8 cellular contexts compared by ENCODE assay signal in the genomic region with DNA sequence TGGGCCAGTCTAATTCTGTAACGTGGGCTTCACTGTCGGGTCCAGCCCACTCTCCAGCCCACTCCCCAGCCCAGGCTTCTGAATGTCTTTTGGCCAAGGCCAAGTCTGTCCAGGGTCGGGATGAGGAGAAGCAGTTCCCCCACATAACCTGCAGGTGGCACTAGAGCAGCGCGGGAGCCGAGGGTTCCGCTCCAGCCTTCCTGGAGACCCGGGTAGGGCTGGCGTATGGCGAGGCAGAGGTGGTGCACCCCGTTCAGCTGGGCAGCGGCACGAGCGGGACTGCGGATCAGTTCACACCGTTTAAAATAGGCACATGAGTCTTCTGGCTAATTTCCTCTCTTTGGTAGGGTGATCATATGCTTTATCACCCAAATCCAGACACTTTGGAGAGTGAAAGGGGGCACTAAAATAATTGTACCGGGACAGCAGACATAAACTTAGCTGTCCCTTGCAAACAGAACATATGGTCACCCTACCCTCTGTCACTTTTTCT.
DNase-seq lines count a peak whose midpoint lies in the region; ATAC-seq and TF ChIP-seq lines count a peak whose summit lies in the region.

No MANE protein-coding gene starts in this region.

- H3K27ac ChIP-seq in stomach: no peak overlapping the region

- peaks cover 0 to 6% (median 5%) of the 10 kb centered on the region in 4 donors for H3K4me1 ChIP-seq in stomach

- H3K36me3 ChIP-seq in stomach: no peaks in the 10 kb centered on the region

- H3K27me3 Mint-ChIP-seq in natural killer cell treated with Interleukin-12 subunit alpha and Interleukin-12 subunit beta and Interleukin-15 and Interleukin-18, amount 100 ng/mL, for 72 hours: peaks cover 40 to 68% of the 10 kb centered on the region in 2 donors

- H3K4me3 ChIP-seq in stomach: no peak overlapping the region

- no peak for TF ChIP-seq POLR2A in erythroblast (IDR thresholded peaks at IDR 0.05; ENCODE audit: low read length)
- TF ChIP-seq POLR2A in stomach (IDR thresholded peaks at IDR 0.05): no peak

- H3K27me3 ChIP-seq in stomach: peaks cover 0 to 10% (median 1%) of the 10 kb centered on the region in 3 donors

- no peak overlapping the region for H3K27ac Mint-ChIP-seq in natural killer cell treated with Interleukin-12 subunit alpha and Interleukin-12 subunit beta and Interleukin-15 and Interleukin-18, amount 100 ng/mL, for 72 hours

- H3K9me3 ChIP-seq in stomach: no peaks in the 10 kb centered on the region

- TF ChIP-seq CTCF in stomach (IDR thresholded peaks at IDR 0.05): peak in 5 of 7 experiments; percentile 61 to 86 (median 71)

- H3K9me3 Mint-ChIP-seq in natural killer cell treated with Interleukin-12 subunit alpha and Interleukin-12 subunit beta and Interleukin-15 and Interleukin-18, amount 100 ng/mL, for 72 hours: no peaks in the 10 kb centered on the region

- no peak for TF ChIP-seq EP300 in stomach (IDR thresholded peaks at IDR 0.05)

- WGBS in stomach, 5 donors: 3 to 6% (median 5%) methylated on average over 13 to 17 of the region's 17 CpGs

- DNase-seq in AG20443 (ENCODE audit: low spot score) (peak; percentile 83), NCI-H774 (lab: John Stamatoyannopoulos, UW) (peak; percentile 47), erythroblast (lab: John Stamatoyannopoulos, UW) (peak; percentile 38 to 64), stomach (peak; percentile 69)
- peak; percentile 0 for DNase-seq in activated CD8-positive, alpha-beta memory T cell treated with anti-CD3 and anti-CD28 coated beads, Interleukin-2, amount 50 U/mL, for 1 hour (ENCODE audit: extremely low read depth)
- no peak for DNase-seq in natural killer cell treated with Interleukin-12 subunit alpha and Interleukin-12 subunit beta and Interleukin-15 and Interleukin-18, amount 100 ng/mL, for 72 hours (ENCODE audit: low spot score)

- no peaks in the 10 kb centered on the region for H3K36me3 Mint-ChIP-seq in natural killer cell treated with Interleukin-12 subunit alpha and Interleukin-12 subunit beta and Interleukin-15 and Interleukin-18, amount 100 ng/mL, for 72 hours

- H3K4me3 Mint-ChIP-seq in natural killer cell treated with Interleukin-12 subunit alpha and Interleukin-12 subunit beta and Interleukin-15 and Interleukin-18, amount 100 ng/mL, for 72 hours: no peak overlapping the region

- intact Hi-C loops in stomach (cut with DNase I; ENCODE audit: low total_unique reads): no loop called here

- no peaks in the 10 kb centered on the region for H3K4me1 Mint-ChIP-seq in natural killer cell treated with Interleukin-12 subunit alpha and Interleukin-12 subunit beta and Interleukin-15 and Interleukin-18, amount 100 ng/mL, for 72 hours (ENCODE audit: low read depth in 2 of 2)

- ATAC-seq in GM18868 (IDR thresholded peaks at IDR 0.05; ENCODE audit: unreplicated experiment) (peak; percentile 85), HG03280 (IDR thresholded peaks at IDR 0.05; ENCODE audit: unreplicated experiment) (peak; percentile 90)
- ATAC-seq in natural killer cell treated with Interleukin-12 subunit alpha and Interleukin-12 subunit beta and Interleukin-15 and Interleukin-18, amount 100 ng/mL, for 72 hours: peak; percentile 79 to 84
